In the genomic region with DNA sequence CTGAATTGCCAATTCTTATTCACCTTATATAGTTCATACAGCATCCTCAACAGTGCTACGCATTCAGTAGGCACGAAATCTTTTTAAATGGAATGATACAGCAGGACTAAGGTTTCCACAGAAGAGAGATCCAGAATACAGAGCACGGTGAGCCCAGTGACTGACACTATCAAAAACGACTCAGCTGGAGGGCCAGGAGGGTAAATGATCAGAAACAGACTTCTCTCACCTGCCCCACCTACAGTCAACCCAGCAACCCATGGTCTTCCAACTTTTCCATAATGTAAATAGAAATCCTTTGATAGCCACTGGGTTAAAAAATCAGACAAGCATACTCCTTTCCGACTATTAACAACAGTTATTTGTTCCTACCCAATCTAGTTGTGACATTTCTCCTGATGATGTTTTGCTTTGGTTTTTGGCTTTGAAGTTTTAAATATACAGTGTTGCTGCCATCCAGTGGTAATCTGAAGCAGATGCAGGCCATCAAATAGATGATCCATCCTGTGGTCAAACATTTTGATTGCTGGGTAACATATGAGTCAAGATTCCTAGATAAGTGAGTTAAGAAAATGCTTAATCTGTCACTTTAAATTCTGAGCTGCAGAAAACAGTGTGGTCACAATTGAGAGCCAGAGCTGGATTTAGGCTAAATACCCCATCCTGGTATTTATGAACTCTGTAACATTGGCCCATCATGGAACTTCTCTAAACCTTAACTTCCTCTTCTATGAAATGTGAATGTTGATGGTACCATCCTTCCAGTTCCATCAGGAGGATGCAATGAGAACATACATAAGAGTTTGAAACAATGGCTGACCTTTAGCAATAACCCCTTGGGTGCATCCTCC, we compare ENCODE assay signal across 8 cellular contexts. TPM values are rescaled to one million over a fixed set of nuclear protein-coding genes. Genes with fewer than 3 reads are reported as not detected.
A peak's percentile ranks its signal among the peaks of the same experiment; 100 is the strongest.
DNase-seq lines count a peak whose midpoint lies in the region; ATAC-seq and TF ChIP-seq lines count a peak whose summit lies in the region.

No MANE protein-coding gene starts in this region.

- TF ChIP-seq CTCF in A673 (conservative IDR thresholded peaks at IDR 0.05; ENCODE audit: low read depth, low read length) (peak; percentile 91), GM12874 (IDR thresholded peaks at IDR 0.05; ENCODE audit: insufficient read depth, low read depth, low read length) (peak; percentile 52; the same call in 1 of the 2 replicates), tibial nerve (IDR thresholded peaks at IDR 0.05) (peak; percentile 65 to 90 (median 81))

- H3K4me3 ChIP-seq in A673 (ENCODE audit: low read depth, low read length, poor library complexity, severe bottlenecking) (no peak overlapping the region), tibial nerve (no peak overlapping the region)

- WGBS in tibial nerve, 2 donors: 44% methylated on average over 5 of the region's 5 CpGs

- H3K27ac ChIP-seq in A673 (ENCODE audit: low read depth, low read length, poor library complexity, severe bottlenecking): no peak overlapping the region
- H3K27ac ChIP-seq in tibial nerve: peak overlapping the region in 1 of 4 donors; percentile 55

- no peaks in the 10 kb centered on the region for H3K9me3 ChIP-seq in A673 (ENCODE audit: low read depth, low read length, poor library complexity, severe bottlenecking)
- H3K9me3 ChIP-seq in tibial nerve: no peaks in the 10 kb centered on the region

- peak; percentile 65 for ATAC-seq in HG03342 (IDR thresholded peaks at IDR 0.05; ENCODE audit: unreplicated experiment)

- CTCF ChIA-PET in A673 (lab: Charles Lee): interaction anchor here (1.0 kb wide), 1 partner anchor 1097 kb away, joined by 3 read pairs; no protein-coding TSS in a partner anchor

- POLR2A ChIA-PET in A673 (lab: Charles Lee; ENCODE audit: low non-redundant PET): no interaction called here

- peaks cover 3% of the 10 kb centered on the region for H3K4me1 ChIP-seq in A673 (ENCODE audit: insufficient read depth, low read length, poor library complexity, severe bottlenecking)
- peaks cover 0 to 38% (median 5%) of the 10 kb centered on the region in 4 donors for H3K4me1 ChIP-seq in tibial nerve

- TF ChIP-seq EP300 in tibial nerve (IDR thresholded peaks at IDR 0.05): no peak

- no peak for TF ChIP-seq POLR2A in tibial nerve (IDR thresholded peaks at IDR 0.05)

- BruUV-seq in A673 (replicated peaks; lab: Mats Ljungman, UMichigan): no TSS peak

- DNase-seq in A673 (ENCODE audit: low spot score) (peak; percentile 75), NCI-H226 (peak; percentile 24), astrocyte of the hippocampus (ENCODE audit: low read depth, low spot score) (peak; percentile 74), iris pigment epithelial cell (ENCODE audit: low read depth) (peak; percentile 58), tibial nerve (ENCODE audit: low spot score in 2 of 2) (no peak)
- no peak for DNase-seq in stimulated activated naive CD4-positive, alpha-beta T cell treated with Interleukin-2 at 50 U/mL for 16 hours (lab: John Stamatoyannopoulos, UW)

- intact Hi-C loops in A673 (cut with micrococcal nuclease; ENCODE audit: unreplicated experiment): loop anchor here (1.0 to 10.0 kb wide), 4 partner anchors 102 to 1113 kb away; partner anchors contain the start of gene KCNH5

- H3K36me3 ChIP-seq in A673 (ENCODE audit: insufficient read depth, low read length, poor library complexity, severe bottlenecking): no peaks in the 10 kb centered on the region
- H3K36me3 ChIP-seq in tibial nerve: peaks cover 0 to 14% (median 4%) of the 10 kb centered on the region in 3 donors

- H3K27me3 ChIP-seq in A673 (replicated peaks; ENCODE audit: insufficient read depth, low read depth, low read length, poor library complexity) (no peaks in the 10 kb centered on the region), tibial nerve (no peaks in the 10 kb centered on the region)

RNA-seq across cellular contexts. Expression of gene GPHB5, which starts 42.0 kb away (rescaled TPM):
- total RNA-seq in A673 (2021) (not detected in 2 replicates), tibial nerve (not detected)

Comparison
In these comparisons a context has a peak if more than half of its experiments do, and no peak if none do; other contexts are left out.
1. DNase-seq: peak in A673 (single experiment), NCI-H226 (single experiment), astrocyte of the hippocampus (single experiment) and iris pigment epithelial cell (single experiment); none in tibial nerve (0 of 2) and stimulated activated naive CD4-positive, alpha-beta T cell treated with Interleukin-2 at 50 U/mL for 16 hours (single experiment).
2. Peak in every context shown above with its lines, with median percentiles within 50 percentile points of each other: CTCF ChIP-seq.